Comparison of ENCODE assay signal across 10 cellular contexts in the genomic region with DNA sequence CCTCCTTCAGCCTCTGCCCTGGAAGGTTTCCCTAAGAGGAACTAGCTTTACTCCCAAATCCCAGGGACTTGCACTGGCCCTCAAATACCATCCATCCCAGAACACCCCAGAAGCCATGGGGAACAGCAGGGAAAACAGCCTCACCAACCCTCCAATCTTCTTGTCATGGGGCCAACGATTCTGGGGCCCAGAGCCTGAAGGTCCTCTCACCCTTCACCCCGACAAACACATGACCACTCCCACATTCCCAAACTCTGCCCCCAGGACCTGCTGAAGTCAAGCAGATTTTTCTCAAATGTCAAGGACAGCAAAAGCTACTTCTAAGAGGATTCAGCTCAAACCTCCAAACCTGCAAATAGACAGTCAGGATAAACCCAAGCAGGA.
DNase-seq lines count a peak whose midpoint lies in the region; ATAC-seq and TF ChIP-seq lines count a peak whose summit lies in the region.
"Had no signal": no experiment of that assay in that cellular context is flagged by ENCODE, and none has a peak within 500 bp of the region (broad histone marks: within the 10 kb centered on the region; RNA-seq: fewer than 3 reads in every experiment).

No MANE protein-coding gene starts in this region.

- CTCF ChIA-PET in IMR-90 (lab: Yijun Ruan, JAX): no interaction called here

- peak overlapping the region; percentile 100 for H4K91ac ChIP-seq in IMR-90 (ENCODE audit: insufficient read depth, low read depth, low read length)

- peak overlapping the region; percentile 100 for H2BK120ac ChIP-seq in IMR-90 (ENCODE audit: low read depth, low read length)

- no peak for ATAC-seq in IMR-90 (ENCODE audit: low read depth)
- ATAC-seq: activated CD8-positive, alpha-beta memory T cell treated with anti-CD3 and anti-CD28 coated beads, Interleukin-2, amount 10 ng/mL, durations not matched to agents 7 days and 5 days had no signal

- H4K20me1 ChIP-seq in IMR-90 (ENCODE audit: insufficient read depth, low read length): no peaks in the 10 kb centered on the region

- H3K27ac Mint-ChIP-seq in chondrocyte (ENCODE audit: unreplicated experiment): peak overlapping the region; percentile 92
- H3K27ac Mint-ChIP-seq in T-helper 2 cell treated with Interferon-gamma antibody and Interleukin-4, amounts not matched to agents 5 μg/mL and 100 μg/mL, for 36 hours: no peak overlapping the region
- H3K27ac Mint-ChIP-seq: activated CD8-positive, alpha-beta memory T cell treated with anti-CD3 and anti-CD28 coated beads, Interleukin-2, amount 10 ng/mL, durations not matched to agents 7 days and 5 days had no signal

- no peak overlapping the region for H3K4me2 ChIP-seq in IMR-90 (ENCODE audit: low read depth, low read length)

- H3K4me1 ChIP-seq in IMR-90 (ENCODE audit: control insufficient read depth, insufficient read depth, low read length) (peaks cover 60% of the 10 kb centered on the region), mesodermal cell (ENCODE audit: control insufficient read depth, insufficient read depth, low read length, poor library complexity, severe bottlenecking) (peaks cover 61% of the 10 kb centered on the region), subcutaneous abdominal adipose tissue (ENCODE audit: control insufficient read depth in 5 of 5, insufficient read depth in 5 of 5, low read length in 5 of 5) (peaks cover 29 to 78% (median 72%) of the 10 kb centered on the region in 5 donors)

- H3K27me3 ChIP-seq in IMR-90 (ENCODE audit: control insufficient read depth, insufficient read depth, low read length) (no peaks in the 10 kb centered on the region), subcutaneous abdominal adipose tissue (ENCODE audit: control insufficient read depth in 5 of 5, insufficient read depth in 4 of 5, low read length in 5 of 5) (no peaks in the 10 kb centered on the region)

- H3K23ac ChIP-seq in IMR-90 (ENCODE audit: low read depth, low read length): peak overlapping the region; percentile 88

- H3K79me1 ChIP-seq in IMR-90 (ENCODE audit: low read depth in 1 of 2, low read length in 2 of 2): peaks cover 0 to 46% of the 10 kb centered on the region in 2 experiments; a peak in 2 of 4 replicates

- POLR2A ChIA-PET in IMR-90 (lab: Charles Lee; ENCODE audit: unreplicated experiment): interaction anchor here (0.6 kb wide), 1 partner anchor 12 kb away, joined by 3 read pairs; no protein-coding TSS in a partner anchor

- H3K4me1 Mint-ChIP-seq in chondrocyte (ENCODE audit: low read depth): peaks cover 72% of the 10 kb centered on the region
- peaks cover 6% of the 10 kb centered on the region for H3K4me1 Mint-ChIP-seq in T-helper 2 cell treated with Interferon-gamma antibody and Interleukin-4, amounts not matched to agents 5 μg/mL and 100 μg/mL, for 36 hours (ENCODE audit: low read depth)
- H3K4me1 Mint-ChIP-seq: activated CD8-positive, alpha-beta memory T cell treated with anti-CD3 and anti-CD28 coated beads, Interleukin-2, amount 10 ng/mL, durations not matched to agents 7 days and 5 days had no signal

- H3K18ac ChIP-seq in IMR-90 (ENCODE audit: low read depth, low read length): peak overlapping the region; percentile 99

- H4K5ac ChIP-seq in IMR-90 (ENCODE audit: low read depth, low read length): peak overlapping the region; percentile 100

- DNase-seq in IMR-90: no peak
- DNase-seq in chondrocyte (ENCODE audit: low spot score): no peak
- DNase-seq in NCI-H774 (lab: John Stamatoyannopoulos, UW): no peak
- no peak for DNase-seq in kidney glomerular epithelial cell (lab: John Stamatoyannopoulos, UW)
- DNase-seq in NCI-H1092 treated with DMSO at 0.1 percent for 48 hours (lab: John Stamatoyannopoulos, UW): no peak
- no peak for DNase-seq in T-helper 2 cell treated with Interferon-gamma antibody and Interleukin-4, amounts not matched to agents 5 μg/mL and 100 μg/mL, for 36 hours (ENCODE audit: low spot score)
- DNase-seq: activated CD8-positive, alpha-beta memory T cell treated with anti-CD3 and anti-CD28 coated beads, Interleukin-2, amount 10 ng/mL, durations not matched to agents 7 days and 5 days; NCI-H1417 treated with DMSO at 0.1 percent for 48 hours had no signal

- H2BK5ac ChIP-seq in IMR-90 (ENCODE audit: low read depth, low read length, poor library complexity, severe bottlenecking): peak overlapping the region; percentile 99

- H3K36me3 Mint-ChIP-seq in chondrocyte (ENCODE audit: low read depth): no peaks in the 10 kb centered on the region
- no peaks in the 10 kb centered on the region for H3K36me3 Mint-ChIP-seq in T-helper 2 cell treated with Interferon-gamma antibody and Interleukin-4, amounts not matched to agents 5 μg/mL and 100 μg/mL, for 36 hours (ENCODE audit: low read depth)
- H3K36me3 Mint-ChIP-seq: activated CD8-positive, alpha-beta memory T cell treated with anti-CD3 and anti-CD28 coated beads, Interleukin-2, amount 10 ng/mL, durations not matched to agents 7 days and 5 days had no signal

- no peaks in the 10 kb centered on the region for H3K9me3 Mint-ChIP-seq in chondrocyte (ENCODE audit: low read depth)
- H3K9me3 Mint-ChIP-seq in T-helper 2 cell treated with Interferon-gamma antibody and Interleukin-4, amounts not matched to agents 5 μg/mL and 100 μg/mL, for 36 hours: no peaks in the 10 kb centered on the region

- TF ChIP-seq CTCF in IMR-90 (conservative IDR thresholded peaks at IDR 0.05; ENCODE audit: low read depth, low read length) (no peak), chondrocyte (IDR thresholded peaks at IDR 0.05) (no peak)

- H3K27ac ChIP-seq in IMR-90 (ENCODE audit: insufficient read depth, low read length) (peak overlapping the region; percentile 93), mesodermal cell (ENCODE audit: low read depth, low read length, severe bottlenecking) (peak overlapping the region; percentile 98), subcutaneous abdominal adipose tissue (ENCODE audit: low read depth, low read length) (peak overlapping the region; percentile 90)

- in situ Hi-C loops in IMR-90 (cut with MboI; ENCODE audit: low sequenced_read_pairs): no loop called here

- no peak overlapping the region for H3K4me3 Mint-ChIP-seq in chondrocyte (ENCODE audit: unreplicated experiment)
- H3K4me3 Mint-ChIP-seq in T-helper 2 cell treated with Interferon-gamma antibody and Interleukin-4, amounts not matched to agents 5 μg/mL and 100 μg/mL, for 36 hours: no peak overlapping the region
- H3K4me3 Mint-ChIP-seq: activated CD8-positive, alpha-beta memory T cell treated with anti-CD3 and anti-CD28 coated beads, Interleukin-2, amount 10 ng/mL, durations not matched to agents 7 days and 5 days had no signal

- H4K8ac ChIP-seq in IMR-90 (ENCODE audit: low read depth in 2 of 2, low read length in 2 of 2): peak overlapping the region; percentile 94 to 95

- dilution Hi-C loops in IMR-90 (cut with HindIII; ENCODE audit: low sequenced_read_pairs, unreplicated experiment): no loop called here

- peak overlapping the region; percentile 99 for H3K14ac ChIP-seq in IMR-90 (replicated peaks; ENCODE audit: low read depth, low read length)

- peak overlapping the region; percentile 90 for H2AK9ac ChIP-seq in IMR-90 (replicated peaks; ENCODE audit: low read depth, low read length, poor library complexity)

- BruUV-seq in IMR-90 (replicated peaks; lab: Mats Ljungman, UMichigan): no TSS peak

- H3K4ac ChIP-seq in IMR-90 (ENCODE audit: low read depth, low read length): peak overlapping the region; percentile 100

- peak overlapping the region; percentile 50 for H3K56ac ChIP-seq in IMR-90 (ENCODE audit: extremely low read depth, insufficient read depth, low read length)

- peak overlapping the region; percentile 100 for H2BK15ac ChIP-seq in IMR-90 (ENCODE audit: low read depth, low read length)

- H3K4me3 ChIP-seq in IMR-90 (ENCODE audit: insufficient read depth, low read depth, low read length) (no peak overlapping the region), mesodermal cell (ENCODE audit: extremely low read depth, insufficient read depth, low read length, poor library complexity, severe bottlenecking) (no peak overlapping the region), subcutaneous abdominal adipose tissue (ENCODE audit: low read depth in 1 of 5, low read length in 5 of 5) (no peak overlapping the region)

- no peaks in the 10 kb centered on the region for H3K36me3 ChIP-seq in IMR-90 (ENCODE audit: control insufficient read depth, insufficient read depth, low read length)
- no peaks in the 10 kb centered on the region for H3K36me3 ChIP-seq in mesodermal cell (ENCODE audit: control insufficient read depth, insufficient read depth, low read length)
- H3K36me3 ChIP-seq in subcutaneous abdominal adipose tissue (ENCODE audit: control insufficient read depth in 5 of 5, insufficient read depth in 5 of 5, low read length in 5 of 5): no peaks in the 10 kb centered on the region

- H3K9me3 ChIP-seq in IMR-90 (ENCODE audit: control insufficient read depth, insufficient read depth, low read length) (no peaks in the 10 kb centered on the region), mesodermal cell (ENCODE audit: control insufficient read depth, low read length) (no peaks in the 10 kb centered on the region), subcutaneous abdominal adipose tissue (ENCODE audit: control insufficient read depth in 5 of 5, low read length in 5 of 5) (no peaks in the 10 kb centered on the region)

- no peak for TF ChIP-seq POLR2A in IMR-90 (IDR thresholded peaks at IDR 0.05; ENCODE audit: low read depth, low read length)

- WGBS in IMR-90 (ENCODE audit: extremely low coverage in 2 of 2, insufficient read length in 1 of 2), 2 experiments: 33% methylated on average over 1 of the region's 2 CpGs; no CpG with 5 or more reads in 1 of the 2 experiments
- 60 to 72% methylated on average over 2 of the region's 2 CpGs for WGBS in mesodermal cell (ENCODE audit: insufficient coverage in 2 of 2), 2 experiments

- H3K27me3 Mint-ChIP-seq in chondrocyte (ENCODE audit: low read depth): no peaks in the 10 kb centered on the region
- H3K27me3 Mint-ChIP-seq in T-helper 2 cell treated with Interferon-gamma antibody and Interleukin-4, amounts not matched to agents 5 μg/mL and 100 μg/mL, for 36 hours (ENCODE audit: low read depth): no peaks in the 10 kb centered on the region
- H3K27me3 Mint-ChIP-seq: activated CD8-positive, alpha-beta memory T cell treated with anti-CD3 and anti-CD28 coated beads, Interleukin-2, amount 10 ng/mL, durations not matched to agents 7 days and 5 days had no signal

- H2AK5ac ChIP-seq in IMR-90 (ENCODE audit: low read depth, low read length): peak overlapping the region; percentile 100

- H2AFZ ChIP-seq in IMR-90 (replicated peaks; ENCODE audit: low read length, poor library complexity): peak overlapping the region; percentile 80

- H3K9ac ChIP-seq in IMR-90 (ENCODE audit: low read depth, low read length): peak overlapping the region; percentile 32
- peak overlapping the region in 1 of 5 donors; percentile 23 for H3K9ac ChIP-seq in subcutaneous abdominal adipose tissue (ENCODE audit: low read length in 5 of 5)

- intact Hi-C loops in IMR-90 (cut with micrococcal nuclease): no loop called here

- peaks cover 52% of the 10 kb centered on the region for H3K9me1 ChIP-seq in IMR-90 (ENCODE audit: insufficient read depth, low read length)

- H2BK20ac ChIP-seq in IMR-90 (ENCODE audit: low read depth, low read length): peak overlapping the region; percentile 99

- TF ChIP-seq RAD21 in IMR-90 (IDR thresholded peaks at IDR 0.05; ENCODE audit: low read length): no peak

TF ChIP-seq in IMR-90, 13 proteins besides CTCF, POLR2A, EP300 and RAD21 (continues in another document):
- no peak for TF ChIP-seq RFX5 (IDR thresholded peaks at IDR 0.05; ENCODE audit: low read depth, low read length)
- TF ChIP-seq FOS (IDR thresholded peaks at IDR 0.05; ENCODE audit: low read depth, low read length): no peak
